ENCODE assay signal across 8 cellular contexts in the genomic region with DNA sequence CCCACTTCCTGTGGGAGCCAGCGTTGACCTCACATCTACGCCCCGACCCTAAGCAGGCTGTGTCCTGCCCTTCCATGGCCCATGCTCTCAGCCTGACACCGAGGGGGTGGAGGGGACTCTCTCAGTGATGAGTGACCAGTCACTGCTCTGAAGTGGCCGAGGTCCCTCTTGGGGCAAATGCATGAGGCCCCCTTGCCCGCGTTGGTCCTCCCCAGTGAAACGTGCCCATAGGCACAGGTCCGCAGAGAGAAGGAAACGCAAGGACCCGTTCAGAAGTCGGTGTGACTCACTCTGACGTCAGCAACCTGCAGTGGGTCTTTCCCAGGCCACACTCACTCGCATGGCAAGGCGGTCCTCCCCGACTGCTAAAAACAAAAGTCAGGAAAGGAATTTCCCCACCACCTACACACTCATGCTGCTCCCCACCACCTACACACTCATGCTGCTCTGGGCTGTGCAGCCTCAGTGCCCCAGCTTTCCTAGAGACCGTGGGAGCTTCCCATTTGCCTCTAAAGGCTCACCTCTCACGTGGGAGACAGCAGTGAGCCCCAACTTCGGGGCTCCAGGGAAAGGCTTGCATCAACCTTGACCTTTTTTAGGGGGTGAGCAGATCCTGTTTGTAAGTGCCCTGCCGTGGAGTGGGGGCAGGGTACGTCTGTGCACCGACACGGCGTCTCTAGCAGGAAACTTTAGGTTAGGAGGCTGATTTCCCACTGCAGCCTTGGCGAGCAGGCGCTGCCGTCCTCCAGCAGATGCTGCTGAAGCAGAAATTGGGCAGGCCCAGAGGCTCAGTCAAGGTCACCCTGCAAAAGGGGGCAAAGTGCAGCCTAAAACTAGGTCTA. TPM values are rescaled to one million over a fixed set of nuclear protein-coding genes. Genes with fewer than 3 reads are reported as not detected.
DNase-seq lines count a peak whose midpoint lies in the region; ATAC-seq and TF ChIP-seq lines count a peak whose summit lies in the region.

No MANE protein-coding gene starts in this region.

- H3K36me3 ChIP-seq in kidney epithelial cell (ENCODE audit: control insufficient read depth, insufficient read depth, low read length): no peaks in the 10 kb centered on the region

- peak; percentile 87 for DNase-seq in Caki2 (ENCODE audit: low read depth)
- peak; percentile 89 for DNase-seq in M059J (ENCODE audit: low read depth)
- peak; percentile 94 to 98 for DNase-seq in activated T-cell treated with anti-CD3 and anti-CD28 coated beads, Interleukin-2, amount 50 U/mL, for 72 hours
- peak; percentile 85 for DNase-seq in kidney epithelial cell (ENCODE audit: low read depth)
- DNase-seq in stimulated activated CD8-positive, alpha-beta memory T cell treated with anti-CD3 and anti-CD28 coated beads, Interleukin-7, amount 100 ng/mL, for 24 hours (ENCODE audit: low read depth): peak; percentile 80
- no peak for DNase-seq in NCI-H1048 (lab: John Stamatoyannopoulos, UW)
- DNase-seq in NCI-H2081 (lab: John Stamatoyannopoulos, UW): no peak

- ATAC-seq in GM21619 (IDR thresholded peaks at IDR 0.05; ENCODE audit: unreplicated experiment): peak; percentile 64
- ATAC-seq in activated T-cell treated with anti-CD3 and anti-CD28 coated beads, Interleukin-2, amount 50 U/mL, for 72 hours (replicated peaks in 1 of 2): peak; percentile 81 to 84

- H3K27me3 ChIP-seq in kidney epithelial cell (ENCODE audit: control insufficient read depth, insufficient read depth, low read length): no peaks in the 10 kb centered on the region

- in situ Hi-C loops in Caki2 (cut with HindIII; ENCODE audit: low pct_unique_long_range_greater_than_20kb, low sequenced_read_pairs): no loop called here

- H3K4me1 Mint-ChIP-seq in activated T-cell treated with anti-CD3 and anti-CD28 coated beads, Interleukin-2, amount 50 U/mL, for 72 hours (ENCODE audit: low read depth): peaks cover 78% of the 10 kb centered on the region

- H3K4me3 Mint-ChIP-seq in activated T-cell treated with anti-CD3 and anti-CD28 coated beads, Interleukin-2, amount 50 U/mL, for 72 hours: peak overlapping the region; percentile 74

- H3K27me3 Mint-ChIP-seq in activated T-cell treated with anti-CD3 and anti-CD28 coated beads, Interleukin-2, amount 50 U/mL, for 72 hours (ENCODE audit: low read depth): no peaks in the 10 kb centered on the region

- TF ChIP-seq CTCF in kidney epithelial cell (IDR thresholded peaks at IDR 0.05; ENCODE audit: insufficient read depth, low read length, poor library complexity, severe bottlenecking): no peak

- H3K36me3 Mint-ChIP-seq in activated T-cell treated with anti-CD3 and anti-CD28 coated beads, Interleukin-2, amount 50 U/mL, for 72 hours (ENCODE audit: insufficient read depth in 2 of 2): peaks cover 20 to 48% of the 10 kb centered on the region in 2 donors

- peaks cover 4 to 10% of the 10 kb centered on the region in 2 donors for H3K9me3 Mint-ChIP-seq in activated T-cell treated with anti-CD3 and anti-CD28 coated beads, Interleukin-2, amount 50 U/mL, for 72 hours

- H3K4me3 ChIP-seq in kidney epithelial cell (ENCODE audit: low read depth, low read length): no peak overlapping the region

- peak overlapping the region; percentile 94 for H3K27ac Mint-ChIP-seq in activated T-cell treated with anti-CD3 and anti-CD28 coated beads, Interleukin-2, amount 50 U/mL, for 72 hours

RNA-seq across cellular contexts. Expression of gene UBASH3A, which starts 11.4 kb away (rescaled TPM):
- not detected in 2 replicates for total RNA-seq in Caki2 (2014; rRNA removed; shearing (Covaris generic); ENCODE audit: low replicate concordance)
- total RNA-seq in M059J (2014; rRNA removed; shearing (Covaris generic)): not detected in 2 replicates
- 10 to 100 TPM; 54.5 to 57.4 TPM for total RNA-seq in activated T-cell treated with anti-CD3 and anti-CD28 coated beads, Interleukin-2, amount 50 U/mL, for 72 hours
- total RNA-seq in kidney epithelial cell: not detected in 2 replicates

RNA-seq across cellular contexts. Expression of gene TMPRSS3, which starts 19.3 kb away (rescaled TPM):
- not detected in 2 replicates for total RNA-seq in Caki2 (2014; rRNA removed; shearing (Covaris generic); ENCODE audit: low replicate concordance)
- total RNA-seq in M059J (2014; rRNA removed; shearing (Covaris generic)): 0.27 TPM in 1 of 2 replicates, not detected in the other
- total RNA-seq in activated T-cell treated with anti-CD3 and anti-CD28 coated beads, Interleukin-2, amount 50 U/mL, for 72 hours: 10 to 100 TPM; 57.1 to 91.9 TPM
- 3.8 and 4.1 TPM in 2 replicates for total RNA-seq in kidney epithelial cell

RNA-seq across cellular contexts. Expression of gene TFF1, which starts 48.8 kb away (rescaled TPM):
- total RNA-seq in Caki2 (2014; rRNA removed; shearing (Covaris generic); ENCODE audit: low replicate concordance): not detected in 2 replicates
- total RNA-seq in M059J (2014; rRNA removed; shearing (Covaris generic)): not detected in 2 replicates
- 1 to 10 TPM in 1 of 2 donors, under 1 TPM in 1; 0.97 to 1.7 TPM for total RNA-seq in activated T-cell treated with anti-CD3 and anti-CD28 coated beads, Interleukin-2, amount 50 U/mL, for 72 hours
- total RNA-seq in kidney epithelial cell: not detected in 2 replicates

Comparison
In these comparisons a context has a peak if more than half of its experiments do, and no peak if none do; other contexts are left out.
1. DNase-seq: peak in Caki2 (single experiment), M059J (single experiment), activated T-cell treated with anti-CD3 and anti-CD28 coated beads, Interleukin-2, amount 50 U/mL, for 72 hours (2 of 2), kidney epithelial cell (single experiment) and stimulated activated CD8-positive, alpha-beta memory T cell treated with anti-CD3 and anti-CD28 coated beads, Interleukin-7, amount 100 ng/mL, for 24 hours (single experiment); none in NCI-H1048 (single experiment) and NCI-H2081 (0 of 2).
2. RNA of gene UBASH3A, which starts 11.4 kb away (total RNA-seq): 54.5 to 57.4 TPM in activated T-cell treated with anti-CD3 and anti-CD28 coated beads, Interleukin-2, amount 50 U/mL, for 72 hours; not detected in Caki2, not detected in M059J and not detected in kidney epithelial cell; every median in the first group is over 10 times any median in the second.
3. RNA of gene TMPRSS3, which starts 19.3 kb away (total RNA-seq): 57.1 to 91.9 TPM in activated T-cell treated with anti-CD3 and anti-CD28 coated beads, Interleukin-2, amount 50 U/mL, for 72 hours; 3.8 to 4.1 TPM in kidney epithelial cell, 0.27 TPM in M059J and not detected in Caki2; every median in the first group is over 10 times any median in the second.